ENCODE assay signal across 15 cellular contexts in the genomic region with DNA sequence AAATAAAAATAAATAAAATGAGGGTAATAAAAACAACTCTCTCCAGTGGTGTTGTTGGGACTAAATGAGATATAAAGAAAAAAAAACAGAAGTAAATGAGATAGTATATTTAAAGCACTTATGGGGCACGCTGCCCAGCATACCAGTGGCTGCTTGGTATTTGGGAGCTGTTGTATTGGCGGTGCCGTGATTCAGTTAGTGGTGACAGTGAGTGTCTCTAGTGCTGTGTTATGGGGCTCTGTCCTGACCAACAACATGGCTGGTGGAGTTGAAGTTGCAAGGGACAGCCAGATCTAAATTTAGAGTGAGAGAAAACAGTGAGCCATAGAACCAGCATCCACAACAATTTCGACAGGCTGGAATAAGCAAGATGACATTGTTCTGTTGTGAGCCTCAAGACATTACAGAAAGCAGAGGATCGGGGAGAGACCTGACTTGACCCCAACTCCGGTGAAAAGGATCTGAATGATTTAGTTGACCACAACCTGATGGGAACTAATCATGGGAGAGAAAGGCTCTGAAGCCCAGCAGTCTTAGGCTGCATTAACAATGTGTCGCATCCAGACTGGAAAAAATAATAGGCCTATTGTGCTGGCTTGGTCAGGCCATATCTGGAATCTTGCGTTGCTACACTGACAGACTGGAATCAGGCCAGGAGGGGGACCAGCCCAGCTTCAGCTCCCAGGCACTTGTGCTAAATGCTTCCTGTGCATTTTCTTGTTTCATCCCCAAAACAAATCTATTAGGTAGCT. TPM values are rescaled to one million over a fixed set of nuclear protein-coding genes. Genes with fewer than 3 reads are reported as not detected.
DNase-seq lines count a peak whose midpoint lies in the region; ATAC-seq and TF ChIP-seq lines count a peak whose summit lies in the region.
"Had no signal": no experiment of that assay in that cellular context is flagged by ENCODE, and none has a peak within 500 bp of the region (broad histone marks: within the 10 kb centered on the region; RNA-seq: fewer than 3 reads in every experiment).

No MANE protein-coding gene starts in this region.

- H3K27me3 ChIP-seq in osteoblast (ENCODE audit: insufficient read depth, low read length) (no peaks in the 10 kb centered on the region), hepatocyte (peaks cover 4% of the 10 kb centered on the region)
- H3K27me3 ChIP-seq: adrenal gland, BLaER1 had no signal

- H3K9me3 ChIP-seq in osteoblast (ENCODE audit: low read depth, low read length) (no peaks in the 10 kb centered on the region), hepatocyte (ENCODE audit: low read depth) (no peaks in the 10 kb centered on the region)
- H3K9me3 ChIP-seq: adrenal gland, BLaER1 had no signal

- H4K20me1 ChIP-seq in osteoblast (ENCODE audit: insufficient read depth, low read length), result no peaks in the 10 kb centered on the region
- H4K20me1 ChIP-seq in hepatocyte (ENCODE audit: insufficient read depth, poor library complexity, severe bottlenecking), result no peaks in the 10 kb centered on the region

- no peak for TF ChIP-seq CTCF in osteoblast (IDR thresholded peaks at IDR 0.05; ENCODE audit: extremely low read depth, low read depth, low read length)
- TF ChIP-seq CTCF in hepatocyte (IDR thresholded peaks at IDR 0.05; ENCODE audit: poor library complexity), result no peak

- H2AFZ ChIP-seq in osteoblast (ENCODE audit: low read length) (peak overlapping the region; percentile 45), hepatocyte (no peak overlapping the region)

- no peak for TF ChIP-seq POLR2A in erythroblast (IDR thresholded peaks at IDR 0.05; ENCODE audit: low read length)

- 74% methylated on average over 8 of the region's 8 CpGs for WGBS in hepatocyte (ENCODE audit: low lambda C conversion rate, missing lambda C conversion rate)

- H3K4me2 ChIP-seq in osteoblast (ENCODE audit: insufficient read depth, low read length) (peak overlapping the region; percentile 0), hepatocyte (no peak overlapping the region)
- H3K4me2 ChIP-seq: BLaER1 had no signal

- peaks cover 24% of the 10 kb centered on the region for H3K4me1 ChIP-seq in osteoblast (ENCODE audit: insufficient read depth, low read length)
- H3K4me1 ChIP-seq in hepatocyte (ENCODE audit: insufficient read depth), result peaks cover 11% of the 10 kb centered on the region

- H3K4me3 ChIP-seq in osteoblast (ENCODE audit: insufficient read depth, low read length) (no peak overlapping the region), hepatocyte (no peak overlapping the region)
- H3K4me3 ChIP-seq: adrenal gland, BLaER1 had no signal

- no peaks in the 10 kb centered on the region for H3K9me2 ChIP-seq in hepatocyte (replicated peaks; ENCODE audit: insufficient read depth)

- DNase-seq in COLO829 (ENCODE audit: low spot score), result peak; percentile 79
- DNase-seq in NCI-H526 treated with DMSO at 0.1 percent for 48 hours (lab: John Stamatoyannopoulos, UW), result peak; percentile 33
- peak; percentile 93 for DNase-seq in globus pallidus (ENCODE audit: low spot score)
- no peak for DNase-seq in osteoblast (ENCODE audit: insufficient read length, low spot score, missing footprints)
- no peak for DNase-seq in RPMI8226
- no peak for DNase-seq in hepatocyte (ENCODE audit: low spot score)
- no peak for DNase-seq in erythroblast (lab: John Stamatoyannopoulos, UW)
- DNase-seq: adrenal gland; Karpas-422; NCI-H446 treated with DMSO at 0.1 percent for 48 hours; SHP77 treated with DMSO at 0.1 percent for 48 hours; stimulated activated CD4-positive, alpha-beta T cell treated with anti-CD3 and anti-CD28 coated beads, Interleukin-15, amount 100 ng/mL, for 24 hours; stimulated activated CD8-positive, alpha-beta memory T cell treated with anti-CD3 and anti-CD28 coated beads, Interleukin-4, amount 100 ng/mL, for 48 hours had no signal

- H3K79me2 ChIP-seq in osteoblast (ENCODE audit: insufficient read depth, low read length) (peaks cover 11% of the 10 kb centered on the region), hepatocyte (no peaks in the 10 kb centered on the region)

- H3K36me3 ChIP-seq in osteoblast (ENCODE audit: insufficient read depth, low read length) (no peaks in the 10 kb centered on the region), hepatocyte (replicated peaks; ENCODE audit: insufficient read depth, low read depth) (no peaks in the 10 kb centered on the region)
- H3K36me3 ChIP-seq: adrenal gland had no signal

- H3K27ac ChIP-seq in osteoblast (ENCODE audit: low read depth, low read length) (no peak overlapping the region), hepatocyte (no peak overlapping the region)
- H3K27ac ChIP-seq: adrenal gland, BLaER1 had no signal

- no peak for ATAC-seq in HG03175 (IDR thresholded peaks at IDR 0.05; ENCODE audit: unreplicated experiment)

RNA-seq across cellular contexts. Expression of gene MFSD2A, which starts 2.4 kb away (rescaled TPM):
- total RNA-seq in osteoblast, result 3.5 and 3.6 TPM in 2 replicates
- total RNA-seq in hepatocyte, result 2.7 and 4.8 TPM in 2 replicates
- polyA plus RNA-seq in hepatocyte, result 5.6 and 9.8 TPM in 2 replicates

RNA-seq across cellular contexts. Expression of gene MYCL, which starts 50.8 kb away (rescaled TPM):
- total RNA-seq in osteoblast (0.72 and 0.88 TPM in 2 replicates), hepatocyte (6.3 and 10.6 TPM in 2 replicates)
- polyA plus RNA-seq in hepatocyte, result 7.3 and 7.8 TPM in 2 replicates

Comparison
In these comparisons a context has a peak if more than half of its experiments do, and no peak if none do; other contexts are left out.
1. DNase-seq: peak in COLO829 (single experiment), NCI-H526 treated with DMSO at 0.1 percent for 48 hours (single experiment) and globus pallidus (single experiment); none in osteoblast (single experiment), RPMI8226 (single experiment), hepatocyte (single experiment) and erythroblast (0 of 2).